Comparison of ENCODE assay signal across 29 cellular contexts in genomic region chr2:650343-651310, GRCh38. TPM values are rescaled to one million over a fixed set of nuclear protein-coding genes. Genes with fewer than 3 reads are reported as not detected.
DNase-seq lines count a peak whose midpoint lies in the region; ATAC-seq and TF ChIP-seq lines count a peak whose summit lies in the region.
"Had no signal": no experiment of that assay in that cellular context is flagged by ENCODE, and none has a peak within 500 bp of the region (broad histone marks: within the 10 kb centered on the region; RNA-seq: fewer than 3 reads in every experiment).

No MANE protein-coding gene starts in this region.

- no peak for TF ChIP-seq CTCF in BJ (IDR thresholded peaks at IDR 0.05; ENCODE audit: insufficient read depth, low read depth, low read length)
- no peak for TF ChIP-seq CTCF in osteocyte (IDR thresholded peaks at IDR 0.05)
- TF ChIP-seq CTCF in Peyer's patch (IDR thresholded peaks at IDR 0.05) = no peak

- H3K36me3 Mint-ChIP-seq in activated T-helper 2 cell treated with anti-CD3 and anti-CD28 coated beads, Interferon-gamma antibody, Interleukin-2, Interleukin-4, amounts not matched to agents 10 μg/mL and 5 μg/mL and 100 μg/mL, durations not matched to agents 14 hours and 24 hours and 36 hours (ENCODE audit: low read depth) = no peaks in the 10 kb centered on the region
- H3K36me3 Mint-ChIP-seq in osteocyte (ENCODE audit: unreplicated experiment) = no peaks in the 10 kb centered on the region
- no peaks in the 10 kb centered on the region for H3K36me3 Mint-ChIP-seq in activated naive CD8-positive, alpha-beta T cell treated with anti-CD3 and anti-CD28 coated beads, Interleukin-2, amount 50 U/mL, for 24 hours (ENCODE audit: low read depth)
- H3K36me3 Mint-ChIP-seq: mesothelial cell of epicardium; naive thymus-derived CD8-positive, alpha-beta T cell had no signal

- H3K36me3 ChIP-seq in BJ (ENCODE audit: control insufficient read depth, insufficient read depth, low read length) = no peaks in the 10 kb centered on the region
- no peaks in the 10 kb centered on the region for H3K36me3 ChIP-seq in Peyer's patch
- H3K36me3 ChIP-seq: breast epithelium, gastroesophageal sphincter, left ventricle myocardium inferior, MG63 had no signal

- peaks cover 1% of the 10 kb centered on the region; the same call in 1 of the 2 replicates for H3K27me3 ChIP-seq in BJ (ENCODE audit: control insufficient read depth, insufficient read depth, low read length)
- H3K27me3 ChIP-seq in Peyer's patch = no peaks in the 10 kb centered on the region
- H3K27me3 ChIP-seq: MG63 had no signal

- H3K4me1 Mint-ChIP-seq in activated T-helper 2 cell treated with anti-CD3 and anti-CD28 coated beads, Interferon-gamma antibody, Interleukin-2, Interleukin-4, amounts not matched to agents 10 μg/mL and 5 μg/mL and 100 μg/mL, durations not matched to agents 14 hours and 24 hours and 36 hours (ENCODE audit: low read depth) = peaks cover 11% of the 10 kb centered on the region
- H3K4me1 Mint-ChIP-seq in osteocyte (ENCODE audit: unreplicated experiment) = peaks cover 4% of the 10 kb centered on the region
- H3K4me1 Mint-ChIP-seq in activated naive CD8-positive, alpha-beta T cell treated with anti-CD3 and anti-CD28 coated beads, Interleukin-2, amount 50 U/mL, for 24 hours = peaks cover 20% of the 10 kb centered on the region

- H3K9me3 ChIP-seq in Peyer's patch = no peaks in the 10 kb centered on the region
- H3K9me3 ChIP-seq: breast epithelium, left ventricle myocardium inferior, MG63 had no signal

- POLR2A ChIA-PET in BJ (lab: Charles Lee) = no interaction called here

- no peak overlapping the region for H3K4me3 ChIP-seq in BJ (ENCODE audit: low read depth, low read length)
- no peak overlapping the region for H3K4me3 ChIP-seq in Peyer's patch
- H3K4me3 ChIP-seq: breast epithelium, gastroesophageal sphincter, K562, left ventricle myocardium inferior, MG63 had no signal

- ATAC-seq in activated naive CD8-positive, alpha-beta T cell treated with anti-CD3 and anti-CD28 coated beads, Interleukin-2, amount 50 U/mL, for 24 hours = no peak
- ATAC-seq: activated T-cell treated with anti-CD3 and anti-CD28 coated beads, Interleukin-2, amount 50 U/mL, for 4 hours; effector memory CD8-positive, alpha-beta T cell; esophagus mucosa; gastroesophageal sphincter; K562; naive thymus-derived CD8-positive, alpha-beta T cell had no signal

- H3K4me3 Mint-ChIP-seq in activated T-helper 2 cell treated with anti-CD3 and anti-CD28 coated beads, Interferon-gamma antibody, Interleukin-2, Interleukin-4, amounts not matched to agents 10 μg/mL and 5 μg/mL and 100 μg/mL, durations not matched to agents 14 hours and 24 hours and 36 hours (ENCODE audit: low read depth) = no peak overlapping the region
- H3K4me3 Mint-ChIP-seq in osteocyte (ENCODE audit: unreplicated experiment) = no peak overlapping the region
- no peak overlapping the region for H3K4me3 Mint-ChIP-seq in activated naive CD8-positive, alpha-beta T cell treated with anti-CD3 and anti-CD28 coated beads, Interleukin-2, amount 50 U/mL, for 24 hours
- H3K4me3 Mint-ChIP-seq: activated naive CD4-positive, alpha-beta T cell treated with anti-CD3 and anti-CD28 coated beads for 36 hours; activated T-cell treated with anti-CD3 and anti-CD28 coated beads, Interleukin-2, amount 50 U/mL, for 4 hours; effector memory CD8-positive, alpha-beta T cell; mesothelial cell of epicardium; naive thymus-derived CD8-positive, alpha-beta T cell; T-helper 2 cell treated with Interferon-gamma antibody and Interleukin-4, amounts not matched to agents 5 μg/mL and 100 μg/mL, for 36 hours had no signal

- no peak for TF ChIP-seq POLR2A in Peyer's patch (IDR thresholded peaks at IDR 0.05)

- intact Hi-C loops in activated T-helper 2 cell treated with anti-CD3 and anti-CD28 coated beads, Interferon-gamma antibody, Interleukin-2, Interleukin-4, amounts not matched to agents 10 μg/mL and 5 μg/mL and 100 μg/mL, durations not matched to agents 14 hours and 24 hours and 36 hours (cut with micrococcal nuclease) = no loop called here

- CTCF ChIA-PET in BJ (lab: Yijun Ruan, JAX) = interaction anchor here (1.0 to 1.5 kb wide), 4 partner anchors 13 to 360 kb away, joined by 4 to 6 read pairs (median 6); no protein-coding TSS in a partner anchor

- no peak overlapping the region for H3K27ac ChIP-seq in Peyer's patch
- H3K27ac ChIP-seq: gastroesophageal sphincter, left ventricle myocardium inferior had no signal

- no peak overlapping the region for H3K27ac Mint-ChIP-seq in activated T-helper 2 cell treated with anti-CD3 and anti-CD28 coated beads, Interferon-gamma antibody, Interleukin-2, Interleukin-4, amounts not matched to agents 10 μg/mL and 5 μg/mL and 100 μg/mL, durations not matched to agents 14 hours and 24 hours and 36 hours
- H3K27ac Mint-ChIP-seq in osteocyte (ENCODE audit: unreplicated experiment) = no peak overlapping the region
- no peak overlapping the region for H3K27ac Mint-ChIP-seq in activated naive CD8-positive, alpha-beta T cell treated with anti-CD3 and anti-CD28 coated beads, Interleukin-2, amount 50 U/mL, for 24 hours
- H3K27ac Mint-ChIP-seq: activated naive CD4-positive, alpha-beta T cell treated with anti-CD3 and anti-CD28 coated beads for 36 hours; effector memory CD8-positive, alpha-beta T cell; mesothelial cell of epicardium; T-helper 2 cell treated with Interferon-gamma antibody and Interleukin-4, amounts not matched to agents 5 μg/mL and 100 μg/mL, for 36 hours had no signal

- peaks cover 3% of the 10 kb centered on the region for H3K27me3 Mint-ChIP-seq in activated T-helper 2 cell treated with anti-CD3 and anti-CD28 coated beads, Interferon-gamma antibody, Interleukin-2, Interleukin-4, amounts not matched to agents 10 μg/mL and 5 μg/mL and 100 μg/mL, durations not matched to agents 14 hours and 24 hours and 36 hours (ENCODE audit: low read depth)
- H3K27me3 Mint-ChIP-seq in osteocyte (ENCODE audit: unreplicated experiment) = peaks cover 19% of the 10 kb centered on the region
- peaks cover 2% of the 10 kb centered on the region for H3K27me3 Mint-ChIP-seq in activated naive CD8-positive, alpha-beta T cell treated with anti-CD3 and anti-CD28 coated beads, Interleukin-2, amount 50 U/mL, for 24 hours

- no peaks in the 10 kb centered on the region for H3K9me3 Mint-ChIP-seq in activated T-helper 2 cell treated with anti-CD3 and anti-CD28 coated beads, Interferon-gamma antibody, Interleukin-2, Interleukin-4, amounts not matched to agents 10 μg/mL and 5 μg/mL and 100 μg/mL, durations not matched to agents 14 hours and 24 hours and 36 hours
- H3K9me3 Mint-ChIP-seq in osteocyte (ENCODE audit: unreplicated experiment) = no peaks in the 10 kb centered on the region
- no peaks in the 10 kb centered on the region for H3K9me3 Mint-ChIP-seq in activated naive CD8-positive, alpha-beta T cell treated with anti-CD3 and anti-CD28 coated beads, Interleukin-2, amount 50 U/mL, for 24 hours
- H3K9me3 Mint-ChIP-seq: activated naive CD4-positive, alpha-beta T cell treated with anti-CD3 and anti-CD28 coated beads for 36 hours; activated T-cell treated with anti-CD3 and anti-CD28 coated beads, Interleukin-2, amount 50 U/mL, for 4 hours; effector memory CD8-positive, alpha-beta T cell; mesothelial cell of epicardium; naive thymus-derived CD8-positive, alpha-beta T cell; T-helper 2 cell treated with Interferon-gamma antibody and Interleukin-4, amounts not matched to agents 5 μg/mL and 100 μg/mL, for 36 hours had no signal

- DNase-seq in BJ (ENCODE audit: low read depth) (peak; percentile 70), fibroblast of peridontal ligament (ENCODE audit: extremely low read depth) (peak; percentile 68), osteocyte (ENCODE audit: extremely low spot score, unreplicated experiment) (peak; percentile 71), pons (ENCODE audit: low spot score) (no peak), NCI-H1092 (lab: John Stamatoyannopoulos, UW) (no peak), Peyer's patch (no peak)
- peak; percentile 4 for DNase-seq in activated T-helper 2 cell treated with anti-CD3 and anti-CD28 coated beads, Interferon-gamma antibody, Interleukin-2, Interleukin-4, amounts not matched to agents 10 μg/mL and 5 μg/mL and 100 μg/mL, durations not matched to agents 14 hours and 24 hours and 36 hours (ENCODE audit: low spot score)
- DNase-seq in activated naive CD8-positive, alpha-beta T cell treated with anti-CD3 and anti-CD28 coated beads, Interleukin-2, amount 50 U/mL, for 24 hours = no peak
- DNase-seq: activated naive CD4-positive, alpha-beta T cell treated with anti-CD3 and anti-CD28 coated beads for 36 hours; activated T-cell treated with anti-CD3 and anti-CD28 coated beads, Interleukin-2, amount 50 U/mL, for 4 hours; amniotic stem cell; effector memory CD8-positive, alpha-beta T cell; EL; HCEC 1CT; hypothalamus; left ventricle myocardium inferior; MG63; NCI-H2029 treated with DMSO at 0.1 percent for 48 hours; NCI-H526; posterior cingulate gyrus; SHP77 treated with DMSO at 0.1 percent for 48 hours; stimulated activated naive CD4-positive, alpha-beta T cell had no signal

- no peaks in the 10 kb centered on the region for H3K4me1 ChIP-seq in Peyer's patch
- H3K4me1 ChIP-seq: breast epithelium, gastroesophageal sphincter, left ventricle myocardium inferior had no signal

RNA-seq across cellular contexts. Expression of gene TMEM18, which starts 26.6 kb away (rescaled TPM):
- polyA plus RNA-seq in BJ (2011; rRNA removed) = 17.9 and 29.3 TPM in 2 replicates
- polyA minus RNA-seq in BJ (2011; rRNA and poly(A)+ RNA removed) = 9.3 and 11.1 TPM in 2 replicates
- total RNA-seq in activated T-helper 2 cell treated with anti-CD3 and anti-CD28 coated beads, Interferon-gamma antibody, Interleukin-2, Interleukin-4, amounts not matched to agents 10 μg/mL and 5 μg/mL and 100 μg/mL, durations not matched to agents 14 hours and 24 hours and 36 hours = 24.1 and 26.3 TPM in 2 replicates
- total RNA-seq in osteocyte (28.0 and 32.8 TPM in 2 replicates), Peyer's patch (10 to 100 TPM; 13.9 to 22.8 (median 16.4) TPM)

Comparison
In these comparisons a context has a peak if more than half of its experiments do, and no peak if none do; other contexts are left out.
1. DNase-seq: peak in BJ (single experiment), activated T-helper 2 cell treated with anti-CD3 and anti-CD28 coated beads, Interferon-gamma antibody, Interleukin-2, Interleukin-4, amounts not matched to agents 10 μg/mL and 5 μg/mL and 100 μg/mL, durations not matched to agents 14 hours and 24 hours and 36 hours (single experiment), fibroblast of peridontal ligament (single experiment) and osteocyte (single experiment); none in activated naive CD8-positive, alpha-beta T cell treated with anti-CD3 and anti-CD28 coated beads, Interleukin-2, amount 50 U/mL, for 24 hours (single experiment), pons (single experiment), NCI-H1092 (single experiment) and Peyer's patch (0 of 3).